ENCODE assay signal across 10 cellular contexts in genomic region chr7:17009007-17009719, GRCh38.
DNase-seq lines count a peak whose midpoint lies in the region; ATAC-seq and TF ChIP-seq lines count a peak whose summit lies in the region.
"Had no signal": no experiment of that assay in that cellular context is flagged by ENCODE, and none has a peak within 500 bp of the region (broad histone marks: within the 10 kb centered on the region; RNA-seq: fewer than 3 reads in every experiment).

No MANE protein-coding gene starts in this region.

- H3K9ac ChIP-seq in BLaER1 treated with 17β-estradiol and CSF1 and Interleukin-3, amounts not matched to agents 10 nM and 100 nM = peak overlapping the region in 3 of 11 experiments; percentile 49 to 72 (median 66); a peak in 5 of 22 replicates

- DNase-seq in adrenal gland (no peak), kidney tubule cell (ENCODE audit: low spot score) (peak; percentile 20), NCI-H345 (lab: John Stamatoyannopoulos, UW) (no peak), KG1 (lab: John Stamatoyannopoulos, UW) (no peak), middle frontal gyrus (ENCODE audit: extremely low spot score, low spot score) (no peak)
- DNase-seq: T-cell had no signal

- no peak for TF ChIP-seq CTCF in HEK293 (tag by site-specific recombination; IDR thresholded peaks at IDR 0.05)
- peak in 5 of 6 experiments; percentile 18 to 53 (median 45) for TF ChIP-seq CTCF in adrenal gland (IDR thresholded peaks at IDR 0.05)

- H3K9me3 ChIP-seq in BLaER1 treated with 17β-estradiol and CSF1 and Interleukin-3, amounts not matched to agents 10 nM and 100 nM (replicated peaks in 1 of 11) = peaks cover 0 to 15% (median 0%) of the 10 kb centered on the region in 11 experiments; a peak in 4 of 22 replicates
- H3K9me3 ChIP-seq in HEK293 (ENCODE audit: control insufficient read depth, insufficient read depth, low read depth, low read length) (no peaks in the 10 kb centered on the region), adrenal gland (replicated peaks in 1 of 3) (no peaks in the 10 kb centered on the region)

- CTCF ChIA-PET in HEK293 (lab: Yijun Ruan, JAX) = interaction anchor here (0.5 to 2.9 kb wide), 18 partner anchors 9 to 758 kb away, joined by 3 to 16 read pairs (median 3); no protein-coding TSS in a partner anchor

- POLR2A ChIA-PET in HEK293 (lab: Yijun Ruan, JAX) = interaction anchor here (1.0 kb wide), 1 partner anchor 289 kb away, joined by 3 read pairs; the partner anchor contains the start of gene AHR

- H3K27me3 ChIP-seq in BLaER1 treated with 17β-estradiol and CSF1 and Interleukin-3, amounts not matched to agents 10 nM and 100 nM = no peaks in the 10 kb centered on the region
- no peaks in the 10 kb centered on the region for H3K27me3 ChIP-seq in adrenal gland

- intact Hi-C loops in adrenal gland (cut with DNase I) = no loop called here

- H3K4me1 ChIP-seq in BLaER1 treated with 17β-estradiol and CSF1 and Interleukin-3, amounts not matched to agents 10 nM and 100 nM = peaks cover 0 to 65% (median 17%) of the 10 kb centered on the region in 10 experiments; a peak in 17 of 20 replicates
- H3K4me1 ChIP-seq in HEK293 (ENCODE audit: control insufficient read depth, insufficient read depth, low read length) = no peaks in the 10 kb centered on the region
- H3K4me1 ChIP-seq in adrenal gland (replicated peaks in 1 of 2) = no peaks in the 10 kb centered on the region

- no peak overlapping the region for H3K4me3 ChIP-seq in BLaER1 treated with 17β-estradiol and CSF1 and Interleukin-3, amounts not matched to agents 10 nM and 100 nM
- H3K4me3 ChIP-seq in HEK293 (ENCODE audit: low read depth, low read length) = no peak overlapping the region
- no peak overlapping the region for H3K4me3 ChIP-seq in adrenal gland

- WGBS in adrenal gland, 4 donors = 58 to 67% (median 66%) methylated on average over 4 of the region's 4 CpGs

- H3K27ac ChIP-seq in BLaER1 treated with 17β-estradiol and CSF1 and Interleukin-3, amounts not matched to agents 10 nM and 100 nM = peak overlapping the region in 6 of 11 experiments; percentile 38 to 85 (median 71); a peak in 11 of 22 replicates
- H3K27ac ChIP-seq in HEK293 (ENCODE audit: extremely low read depth, low read depth, low read length) (no peak overlapping the region), adrenal gland (peak overlapping the region in 2 of 5 donors; percentile 12 to 14)

- H3K36me3 ChIP-seq in BLaER1 treated with 17β-estradiol and CSF1 and Interleukin-3, amounts not matched to agents 10 nM and 100 nM = no peaks in the 10 kb centered on the region
- H3K36me3 ChIP-seq in HEK293 (ENCODE audit: control insufficient read depth in 2 of 2, insufficient read depth in 1 of 2, low read length in 2 of 2) (no peaks in the 10 kb centered on the region), adrenal gland (replicated peaks in 1 of 2) (no peaks in the 10 kb centered on the region)

- no peaks in the 10 kb centered on the region for H4K20me1 ChIP-seq in BLaER1 treated with 17β-estradiol and CSF1 and Interleukin-3, amounts not matched to agents 10 nM and 100 nM

- ATAC-seq in GM18867 (IDR thresholded peaks at IDR 0.05; ENCODE audit: unreplicated experiment) = no peak
- ATAC-seq: stimulated activated memory B cell treated with anti-CD40 and anti-IgM and Interleukin-4, amounts not matched to agents 10 μg/mL and 1 μg/mL and 100 μg/mL, for 72 hours had no signal

- TF ChIP-seq POLR2A in adrenal gland (IDR thresholded peaks at IDR 0.05) = no peak

- H3K4me2 ChIP-seq in BLaER1 treated with 17β-estradiol and CSF1 and Interleukin-3, amounts not matched to agents 10 nM and 100 nM = peak overlapping the region in 5 of 11 experiments; percentile 19 to 59 (median 32); a peak in 8 of 22 replicates

TF ChIP-seq in HEK293, 187 proteins besides CTCF, POLR2A, EP300 and RAD21:
- TF ChIP-seq YY2 (tag by site-specific recombination; IDR thresholded peaks at IDR 0.05) (no peak), GFI1B (tag by site-specific recombination; IDR thresholded peaks at IDR 0.05) (no peak), ZNF654 (tag by site-specific recombination; IDR thresholded peaks at IDR 0.05; ENCODE audit: low read depth) (0 out of 2 replicates have a peak, but pooled peaks have one; percentile 4)
TF ChIP-seq in HEK293: peak in this region for 1.
